19 cellular contexts compared by ENCODE assay signal in genomic region chr7:117667456-117667855, GRCh38.
DNase-seq lines count a peak whose midpoint lies in the region; ATAC-seq, FAIRE-seq and TF ChIP-seq lines count a peak whose summit lies in the region.
"Had no signal": no experiment of that assay in that cellular context is flagged by ENCODE, and none has a peak within 500 bp of the region (broad histone marks: within the 10 kb centered on the region; RNA-seq: fewer than 3 reads in every experiment).

No MANE protein-coding gene starts in this region.

- H3K4me1 Mint-ChIP-seq in astrocyte (ENCODE audit: low read depth, unreplicated experiment) = peaks cover 35% of the 10 kb centered on the region
- H3K4me1 Mint-ChIP-seq in type B pancreatic cell (ENCODE audit: unreplicated experiment) = peaks cover 17% of the 10 kb centered on the region

- H3K4me3 Mint-ChIP-seq in astrocyte (ENCODE audit: unreplicated experiment) = no peak overlapping the region
- no peak overlapping the region for H3K4me3 Mint-ChIP-seq in type B pancreatic cell

- H3K27me3 Mint-ChIP-seq in astrocyte (ENCODE audit: low read depth, unreplicated experiment) = no peaks in the 10 kb centered on the region
- H3K27me3 Mint-ChIP-seq in type B pancreatic cell = no peaks in the 10 kb centered on the region

- H3K27me3 ChIP-seq in astrocyte (ENCODE audit: insufficient read depth, low read length) (no peaks in the 10 kb centered on the region), osteoblast (ENCODE audit: insufficient read depth, low read length) (no peaks in the 10 kb centered on the region)

- H3K36me3 ChIP-seq in astrocyte (ENCODE audit: insufficient read depth, low read length) (no peaks in the 10 kb centered on the region), osteoblast (ENCODE audit: insufficient read depth, low read length) (no peaks in the 10 kb centered on the region)

- H3K27ac Mint-ChIP-seq in astrocyte (ENCODE audit: unreplicated experiment) (no peak overlapping the region), type B pancreatic cell (peak overlapping the region; percentile 2)

- no peak for FAIRE-seq in astrocyte (lab: Jason Lieb, UNC)

- DNase-seq in EL (peak; percentile 2), astrocyte (ENCODE audit: low read depth) (peak; percentile 34), fibroblast of villous mesenchyme (ENCODE audit: low read depth) (peak; percentile 29), type B pancreatic cell (ENCODE audit: extremely low spot score, unreplicated experiment) (no peak), osteoblast (ENCODE audit: insufficient read length, low spot score, missing footprints) (no peak)
- DNase-seq: ACHN, AML-193, COR-L47, H7, Karpas-422, NCI-H1105 treated with DMSO at 0.1 percent for 48 hours, NCI-H1694 treated with DMSO at 0.1 percent for 48 hours, NCI-H2107, NCI-H2227 treated with DMSO at 0.1 percent for 48 hours, NCI-H524 had no signal

- no peak overlapping the region for H3K9ac ChIP-seq in astrocyte (ENCODE audit: low read length)

- no peaks in the 10 kb centered on the region for H3K9me3 ChIP-seq in astrocyte (ENCODE audit: insufficient read depth, low read depth, low read length)
- no peaks in the 10 kb centered on the region for H3K9me3 ChIP-seq in osteoblast (ENCODE audit: low read depth, low read length)

- H3K36me3 Mint-ChIP-seq in astrocyte (ENCODE audit: low read depth, unreplicated experiment) (no peaks in the 10 kb centered on the region), type B pancreatic cell (no peaks in the 10 kb centered on the region)

- no peak overlapping the region for H3K4me3 ChIP-seq in astrocyte (ENCODE audit: insufficient read depth, low read depth, low read length)
- no peak overlapping the region for H3K4me3 ChIP-seq in fibroblast of villous mesenchyme (ENCODE audit: low read depth, low read length)
- no peak overlapping the region for H3K4me3 ChIP-seq in osteoblast (ENCODE audit: insufficient read depth, low read length)

- H3K79me2 ChIP-seq in astrocyte (ENCODE audit: insufficient read depth, low read length) = no peaks in the 10 kb centered on the region
- H3K79me2 ChIP-seq in osteoblast (ENCODE audit: insufficient read depth, low read length) = no peaks in the 10 kb centered on the region

- H2AFZ ChIP-seq in astrocyte (ENCODE audit: low read depth, low read length) (no peak overlapping the region), osteoblast (ENCODE audit: low read length) (no peak overlapping the region)

- H4K20me1 ChIP-seq in astrocyte (ENCODE audit: insufficient read depth, low read length) (no peaks in the 10 kb centered on the region), osteoblast (ENCODE audit: insufficient read depth, low read length) (no peaks in the 10 kb centered on the region)

- no peak overlapping the region for H3K4me2 ChIP-seq in astrocyte (ENCODE audit: low read length)
- H3K4me2 ChIP-seq in osteoblast (ENCODE audit: insufficient read depth, low read length) = no peak overlapping the region

- H3K27ac ChIP-seq in astrocyte (ENCODE audit: low read depth, low read length) (no peak overlapping the region), osteoblast (ENCODE audit: low read depth, low read length) (no peak overlapping the region)

- no peaks in the 10 kb centered on the region for H3K9me3 Mint-ChIP-seq in astrocyte (ENCODE audit: unreplicated experiment)
- H3K9me3 Mint-ChIP-seq in type B pancreatic cell = peaks cover 8% of the 10 kb centered on the region

- ATAC-seq in HG02759 (IDR thresholded peaks at IDR 0.05; ENCODE audit: unreplicated experiment) (no peak), GM19397 (IDR thresholded peaks at IDR 0.05; ENCODE audit: unreplicated experiment) (no peak)
- ATAC-seq: Panc1, Right ventricle myocardium inferior had no signal

- H3K4me1 ChIP-seq in astrocyte (ENCODE audit: insufficient read depth, low read length) (peaks cover 19% of the 10 kb centered on the region), osteoblast (ENCODE audit: insufficient read depth, low read length) (no peaks in the 10 kb centered on the region)

- TF ChIP-seq CTCF in astrocyte (IDR thresholded peaks at IDR 0.05; ENCODE audit: insufficient read depth, low read depth, low read length) = no peak
- no peak for TF ChIP-seq CTCF in fibroblast of villous mesenchyme (IDR thresholded peaks at IDR 0.05; ENCODE audit: insufficient read depth, low read depth, low read length)
- no peak for TF ChIP-seq CTCF in type B pancreatic cell (conservative IDR thresholded peaks at IDR 0.05)
- no peak for TF ChIP-seq CTCF in osteoblast (IDR thresholded peaks at IDR 0.05; ENCODE audit: extremely low read depth, low read depth, low read length)

Comparison
In these comparisons a context has a peak if more than half of its experiments do, and no peak if none do; other contexts are left out.
1. DNase-seq: peak in EL (single experiment), astrocyte (single experiment) and fibroblast of villous mesenchyme (single experiment); none in type B pancreatic cell (single experiment) and osteoblast (single experiment).